ENCODE assay signal across 28 cellular contexts in the genomic region with DNA sequence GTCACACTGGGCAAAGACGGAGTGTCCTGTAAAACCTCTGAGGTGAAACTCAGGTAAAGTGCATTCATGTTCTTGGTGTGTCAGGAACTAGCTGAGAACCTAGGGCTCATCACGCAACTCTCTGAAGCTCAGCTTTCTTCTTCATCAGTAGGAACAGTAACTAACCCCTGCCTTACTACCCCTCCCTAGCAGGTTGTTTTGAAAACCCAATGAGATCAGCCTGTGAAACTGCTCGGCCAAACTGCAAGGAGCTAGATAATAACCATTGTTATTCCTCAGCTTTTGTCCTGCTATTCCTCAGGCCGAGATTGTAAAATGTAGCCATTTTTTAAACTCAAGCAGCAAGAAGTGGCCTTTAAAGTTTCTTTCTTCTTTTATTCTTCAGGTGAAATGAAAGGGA. TPM values are rescaled to one million over a fixed set of nuclear protein-coding genes. Genes with fewer than 3 reads are reported as not detected.
DNase-seq lines count a peak whose midpoint lies in the region; ATAC-seq, FAIRE-seq and TF ChIP-seq lines count a peak whose summit lies in the region.
"Had no signal": no experiment of that assay in that cellular context is flagged by ENCODE, and none has a peak within 500 bp of the region (broad histone marks: within the 10 kb centered on the region; RNA-seq: fewer than 3 reads in every experiment).

No MANE protein-coding gene starts in this region.

- TF ChIP-seq POLR2A in A549 (IDR thresholded peaks at IDR 0.05; ENCODE audit: low read length) (no peak), prostate gland (IDR thresholded peaks at IDR 0.05) (no peak)

- H3K23me2 ChIP-seq in H9 (ENCODE audit: insufficient read length, low read depth, low read length, poor library complexity, severe bottlenecking), result no peaks in the 10 kb centered on the region

- no peak overlapping the region for H4K5ac ChIP-seq in H9 (ENCODE audit: insufficient read length, low read depth, low read length)

- DNase-seq in A549 (ENCODE audit: low read depth in 1 of 2, low spot score in 1 of 2) (no peak), WTC11 (ENCODE audit: low spot score) (no peak), neural progenitor cell (ENCODE audit: low spot score) (no peak), prostate gland (ENCODE audit: low spot score) (no peak), H9 (no peak)
- DNase-seq in stimulated activated CD4-positive, alpha-beta T cell treated with anti-CD3 and anti-CD28 coated beads, Interleukin-12 subunit alpha, Interleukin-12 subunit beta, amount 100 ng/mL, for 4 hours, result no peak
- DNase-seq: ACHN; AML-193; BE2C; CD4-positive, alpha-beta T cell; CD8-positive, alpha-beta memory T cell; DMS 273 treated with DMSO at 0.1 percent for 48 hours; DMS79; EL; GDM1; GOT3; HFFc6 had no signal

- H3K9me3 ChIP-seq in A549 (no peaks in the 10 kb centered on the region), HEK293 (ENCODE audit: control insufficient read depth, insufficient read depth, low read depth, low read length) (no peaks in the 10 kb centered on the region), neural progenitor cell (ENCODE audit: low read depth) (no peaks in the 10 kb centered on the region), prostate gland (no peaks in the 10 kb centered on the region), H9 (ENCODE audit: control insufficient read depth, low read depth, low read length) (no peaks in the 10 kb centered on the region)
- H3K9me3 ChIP-seq: BE2C had no signal

- intact Hi-C loops in prostate gland (cut with DNase I), result no loop called here

- H3K36me3 Mint-ChIP-seq in WTC11 (no peaks in the 10 kb centered on the region), neural progenitor cell (no peaks in the 10 kb centered on the region), H9 (ENCODE audit: insufficient read depth in 1 of 3, low read depth in 3 of 3) (no peaks in the 10 kb centered on the region)
- H3K36me3 Mint-ChIP-seq: CD14-positive monocyte; CD8-positive, alpha-beta memory T cell had no signal

- 70% methylated on average over 4 of the region's 4 CpGs for WGBS in A549 (ENCODE audit: missing lambda C conversion rate)
- 61% methylated on average over 4 of the region's 4 CpGs for WGBS in prostate gland
- WGBS in H9 (ENCODE audit: extremely low coverage, insufficient read length, low lambda C conversion rate), result no CpG with 5 or more reads among the region's 4 CpGs

- H2AK5ac ChIP-seq in H9 (ENCODE audit: insufficient read length, low read length), result no peak overlapping the region

- no peak overlapping the region for H2BK15ac ChIP-seq in H9 (ENCODE audit: low read depth, low read length)

- TF ChIP-seq EP300 in A549 (IDR thresholded peaks at IDR 0.05), result no peak

- CTCF ChIA-PET in A549 (lab: Yijun Ruan, JAX) (interaction anchor here (0.7 to 3.1 kb wide), 6 partner anchors 10 to 884 kb away, joined by 3 to 16 read pairs (median 4); a partner anchor contains a TSS), HEK293 (lab: Yijun Ruan, JAX) (interaction anchor here (0.6 to 6.5 kb wide), 3 partner anchors 7 to 284 kb away, joined by 5 to 24 read pairs (median 8); no protein-coding TSS in a partner anchor), WTC11 (lab: Charles Lee) (interaction anchor here (1.0 to 1.4 kb wide), 5 partner anchors 102 to 657 kb away, joined by 3 to 12 read pairs (median 3); no protein-coding TSS in a partner anchor)

- no peak overlapping the region for H2BK5ac ChIP-seq in H9 (ENCODE audit: insufficient read length, low read length)

- H3K23ac ChIP-seq in H9 (ENCODE audit: insufficient read length, low read depth, low read length), result no peak overlapping the region

- H3F3A ChIP-seq in neural progenitor cell (ENCODE audit: low read depth), result peaks cover 45% of the 10 kb centered on the region

- no peak overlapping the region for H4K91ac ChIP-seq in H9 (ENCODE audit: insufficient read length, low read depth, low read length)

- no peaks in the 10 kb centered on the region for H3K79me1 ChIP-seq in H9 (ENCODE audit: insufficient read depth, low read depth, low read length, poor library complexity, severe bottlenecking)

- H3K14ac ChIP-seq in H9 (ENCODE audit: insufficient read depth, low read length), result no peak overlapping the region

- no peak overlapping the region for H4K8ac ChIP-seq in H9 (replicated peaks; ENCODE audit: insufficient read length, low read depth, low read length)

- no peak overlapping the region for H2BK120ac ChIP-seq in H9 (ENCODE audit: low read depth, low read length, poor library complexity, severe bottlenecking)

- POLR2A ChIA-PET in A549 (lab: Yijun Ruan, JAX) (no interaction called here), HEK293 (lab: Yijun Ruan, JAX) (no interaction called here), WTC11 (lab: Charles Lee) (no interaction called here)

- peak; percentile 28 for FAIRE-seq in A549 (lab: Jason Lieb, UNC)
- FAIRE-seq: A204.1, D721Med, GM12878, GM18507, H54 had no signal

- H2AFZ ChIP-seq in neural progenitor cell (replicated peaks) (peak overlapping the region; percentile 68), H9 (ENCODE audit: low read length) (no peak overlapping the region)

- TF ChIP-seq RAD21 in A549 (conservative IDR thresholded peaks at IDR 0.05 in 1 of 2, IDR thresholded peaks at IDR 0.05 in 1 of 2), result no peak

- H3T11ph ChIP-seq in H9 (ENCODE audit: low read length), result no peak overlapping the region

- H3K4ac ChIP-seq in H9 (ENCODE audit: low read depth, low read length), result no peak overlapping the region

- H3K79me2 ChIP-seq in neural progenitor cell (ENCODE audit: low read depth) (no peaks in the 10 kb centered on the region), H9 (ENCODE audit: insufficient read depth, low read length) (no peaks in the 10 kb centered on the region)

- TF ChIP-seq CTCF in A549 (IDR thresholded peaks at IDR 0.05) (no peak), HEK293 (tag by site-specific recombination; IDR thresholded peaks at IDR 0.05) (no peak), WTC11 (IDR thresholded peaks at IDR 0.05) (no peak), neural progenitor cell (IDR thresholded peaks at IDR 0.05) (no peak), prostate gland (IDR thresholded peaks at IDR 0.05) (no peak), H9 (conservative IDR thresholded peaks at IDR 0.05) (no peak)

- H3K4me3 Mint-ChIP-seq in WTC11 (no peak overlapping the region), neural progenitor cell (no peak overlapping the region), H9 (no peak overlapping the region)
- H3K4me3 Mint-ChIP-seq: CD4-positive, alpha-beta T cell; CD8-positive, alpha-beta memory T cell; HFFc6 had no signal

- no peak for ATAC-seq in A549
- peak; percentile 60; the same call in 1 of the 2 replicates for ATAC-seq in WTC11
- ATAC-seq in HG02610 (IDR thresholded peaks at IDR 0.05; ENCODE audit: unreplicated experiment), result no peak
- ATAC-seq: GM12878, HCT116 had no signal

- H3K27ac Mint-ChIP-seq in WTC11 (no peak overlapping the region), neural progenitor cell (no peak overlapping the region), H9 (0 out of 7 replicates have a peak overlapping the region, but pooled peaks of 1 of the 3 experiments have one; percentile 43)
- H3K27ac Mint-ChIP-seq: CD4-positive, alpha-beta T cell; HFFc6 had no signal

- no peak overlapping the region for H3K9ac ChIP-seq in neural progenitor cell
- no peak overlapping the region for H3K9ac ChIP-seq in H9 (ENCODE audit: extremely low read depth, insufficient read length, low read length)
- H3K9ac ChIP-seq: BLaER1 treated with 17β-estradiol and CSF1 and Interleukin-3, amounts not matched to agents 10 nM and 100 nM had no signal

- no peaks in the 10 kb centered on the region for H3K4me1 ChIP-seq in A549
- H3K4me1 ChIP-seq in HEK293 (ENCODE audit: control insufficient read depth, insufficient read depth, low read length), result no peaks in the 10 kb centered on the region
- H3K4me1 ChIP-seq in neural progenitor cell, result peaks cover 41% of the 10 kb centered on the region
- H3K4me1 ChIP-seq in prostate gland (replicated peaks), result no peaks in the 10 kb centered on the region
- H3K4me1 ChIP-seq in H9 (ENCODE audit: insufficient read depth, low read length), result no peaks in the 10 kb centered on the region
- H3K4me1 ChIP-seq: BE2C had no signal

- H3K4me3 ChIP-seq in A549 (no peak overlapping the region), HEK293 (ENCODE audit: low read depth, low read length) (no peak overlapping the region), neural progenitor cell (no peak overlapping the region), prostate gland (no peak overlapping the region)
- H3K4me3 ChIP-seq: BLaER1 treated with 17β-estradiol and CSF1 and Interleukin-3, amounts not matched to agents 10 nM and 100 nM; GM12878 had no signal

- no peaks in the 10 kb centered on the region for H3K27me3 ChIP-seq in neural progenitor cell
- no peaks in the 10 kb centered on the region for H3K27me3 ChIP-seq in prostate gland (replicated peaks; ENCODE audit: insufficient read depth)
- no peaks in the 10 kb centered on the region for H3K27me3 ChIP-seq in H9 (ENCODE audit: insufficient read depth, low read length)
- H3K27me3 ChIP-seq: BLaER1 treated with 17β-estradiol and CSF1 and Interleukin-3, amounts not matched to agents 10 nM and 100 nM had no signal

- no peak overlapping the region for H3K18ac ChIP-seq in H9 (ENCODE audit: insufficient read length, low read depth, low read length)

- H2BK20ac ChIP-seq in H9 (ENCODE audit: low read depth, low read length, poor library complexity, severe bottlenecking), result no peak overlapping the region

- no peaks in the 10 kb centered on the region for H4K20me1 ChIP-seq in neural progenitor cell (ENCODE audit: low read depth)
- no peaks in the 10 kb centered on the region for H4K20me1 ChIP-seq in H9 (ENCODE audit: control insufficient read depth, insufficient read depth, insufficient read length)
- H4K20me1 ChIP-seq: BLaER1 treated with 17β-estradiol and CSF1 and Interleukin-3, amounts not matched to agents 10 nM and 100 nM had no signal

- peaks cover 13% of the 10 kb centered on the region for H3K4me1 Mint-ChIP-seq in WTC11
- peaks cover 24% of the 10 kb centered on the region for H3K4me1 Mint-ChIP-seq in neural progenitor cell
- H3K4me1 Mint-ChIP-seq in H9, result peaks cover 23 to 39% of the 10 kb centered on the region in 2 experiments
- H3K4me1 Mint-ChIP-seq: CD14-positive monocyte; CD8-positive, alpha-beta memory T cell had no signal

- H3K27me3 Mint-ChIP-seq in WTC11 (ENCODE audit: low read depth) (peaks cover 21% of the 10 kb centered on the region), neural progenitor cell (ENCODE audit: insufficient read depth, low read depth) (peaks cover 7% of the 10 kb centered on the region), H9 (ENCODE audit: low read depth) (peaks cover 37% of the 10 kb centered on the region)

- H3K9me3 Mint-ChIP-seq in WTC11, result no peaks in the 10 kb centered on the region
- H3K9me3 Mint-ChIP-seq in neural progenitor cell, result peaks cover 3% of the 10 kb centered on the region
- H3K9me3 Mint-ChIP-seq in H9, result no peaks in the 10 kb centered on the region
- H3K9me3 Mint-ChIP-seq: CD4-positive, alpha-beta T cell; HFFc6 had no signal

- H3K4me2 ChIP-seq in A549 (no peak overlapping the region), neural progenitor cell (peak overlapping the region; percentile 60), H9 (ENCODE audit: insufficient read depth, insufficient read length, low read length) (no peak overlapping the region)

- H3K27ac ChIP-seq in A549, result no peak overlapping the region
- H3K27ac ChIP-seq in HEK293 (ENCODE audit: extremely low read depth, low read depth, low read length), result no peak overlapping the region
- H3K27ac ChIP-seq in neural progenitor cell, result no peak overlapping the region
- no peak overlapping the region for H3K27ac ChIP-seq in prostate gland
- no peak overlapping the region for H3K27ac ChIP-seq in H9 (ENCODE audit: insufficient read length, low read depth, low read length)
- H3K27ac ChIP-seq: 22Rv1 had no signal

- H2BK12ac ChIP-seq in H9 (ENCODE audit: insufficient read length, low read depth, low read length), result no peak overlapping the region

- no peak overlapping the region for H3K56ac ChIP-seq in H9 (ENCODE audit: insufficient read length, low read depth, low read length)

- H3K36me3 ChIP-seq in HEK293 (ENCODE audit: control insufficient read depth in 2 of 2, insufficient read depth in 1 of 2, low read length in 2 of 2) (no peaks in the 10 kb centered on the region), neural progenitor cell (no peaks in the 10 kb centered on the region), prostate gland (no peaks in the 10 kb centered on the region)
- H3K36me3 ChIP-seq: BE2C; BLaER1 treated with 17β-estradiol and CSF1 and Interleukin-3, amounts not matched to agents 10 nM and 100 nM had no signal

RNA-seq across cellular contexts. Expression of a gene that starts 9.8 kb away (rescaled TPM):
- 6.5 and 7.1 TPM in 2 replicates for polyA plus RNA-seq in A549 (2011; rRNA removed)
- 16.4 and 23.4 TPM in 2 replicates for polyA plus RNA-seq in A549 (2012; cell fraction: cytosol; rRNA removed)
- 23.7 and 31.3 TPM in 2 replicates for polyA plus RNA-seq in A549 (2012; cell fraction: nucleus; rRNA removed)
- polyA plus RNA-seq in A549 (2017; fragmentation: RNase III; extraction: RNeasy Plus Mini Kit Qiagen cat#74134 plus additional on column Dnase treatment), result 14.5 to 17.9 TPM (median 15.6 TPM) in 3 replicates
- 5.4 and 5.9 TPM in 2 replicates for polyA minus RNA-seq in A549 (2011; rRNA and poly(A)+ RNA removed)
- 8.3 to 12.0 TPM (median 11.0 TPM) in 3 replicates for total RNA-seq in WTC11 (2021)
- 53.3 and 155 TPM in 2 replicates for total RNA-seq in neural progenitor cell (ENCODE audit: low replicate concordance)
- 10 to 100 TPM; 10.8 to 13.7 TPM for total RNA-seq in prostate gland
- total RNA-seq in H9 (2021), result 11.5 and 14.4 TPM in 2 replicates
- total RNA-seq: CD4-positive, alpha-beta T cell had no signal
- polyA plus RNA-seq: CD14-positive monocyte; CD8-positive, alpha-beta memory T cell had no signal

RNA-seq across cellular contexts. Expression of a gene that starts 54.1 kb away (rescaled TPM):
- 70.4 and 102 TPM in 2 replicates for polyA plus RNA-seq in A549 (2011; rRNA removed)
- 20.3 and 20.4 TPM in 2 replicates for polyA plus RNA-seq in A549 (2012; cell fraction: cytosol; rRNA removed)
- polyA plus RNA-seq in A549 (2012; cell fraction: nucleus; rRNA removed), result 11.3 and 21.5 TPM in 2 replicates
- 19.3 to 23.7 TPM (median 20.9 TPM) in 3 replicates for polyA plus RNA-seq in A549 (2017; fragmentation: RNase III; extraction: RNeasy Plus Mini Kit Qiagen cat#74134 plus additional on column Dnase treatment)
- 91.7 and 113 TPM in 2 replicates for polyA minus RNA-seq in A549 (2011; rRNA and poly(A)+ RNA removed)
- total RNA-seq in WTC11 (2021), result 27.4 to 32.9 TPM (median 29.1 TPM) in 3 replicates
- 28.5 and 44.1 TPM in 2 replicates for total RNA-seq in neural progenitor cell (ENCODE audit: low replicate concordance)
- 10 to 100 TPM; 30.6 to 33.2 TPM for total RNA-seq in prostate gland
- 34.8 and 37.7 TPM in 2 replicates for total RNA-seq in H9 (2021)
